1 cellular context compared by ENCODE assay signal in genomic region chr19:49425178-49425577, GRCh38.
TF ChIP-seq lines count a peak whose summit lies in the region.

Gene GFY, plus strand, starts transcription at chr19:49425388. Its CDS starts 1,043 bp downstream, at chr19:49426431.

TF ChIP-seq in H1, 55 proteins besides CTCF, POLR2A, EP300 and RAD21:
- TF ChIP-seq E2F6 (IDR thresholded peaks at IDR 0.05) = no peak
- no peak for TF ChIP-seq SAP30 (IDR thresholded peaks at IDR 0.05; ENCODE audit: insufficient read depth, insufficient replicate concordance, low read length)
- no peak for TF ChIP-seq SP4 (IDR thresholded peaks at IDR 0.05; ENCODE audit: low read length)
- TF ChIP-seq KDM5A (IDR thresholded peaks at IDR 0.05; ENCODE audit: low read length) = no peak
- TF ChIP-seq TBP (IDR thresholded peaks at IDR 0.05; ENCODE audit: low read depth, low read length) = no peak
- TF ChIP-seq HDAC6 (IDR thresholded peaks at IDR 0.05; ENCODE audit: low read depth, low read length) = no peak
- TF ChIP-seq POLR2AphosphoS5 (IDR thresholded peaks at IDR 0.05; ENCODE audit: low read depth, low read length) = no peak
- no peak for TF ChIP-seq GTF2F1 (IDR thresholded peaks at IDR 0.05; ENCODE audit: borderline replicate concordance, low read depth, low read length)
- no peak for TF ChIP-seq CHD2 (IDR thresholded peaks at IDR 0.05; ENCODE audit: low read length)
- no peak for TF ChIP-seq CBX8 (IDR thresholded peaks at IDR 0.05; ENCODE audit: borderline replicate concordance, low read depth, low read length)
